9 cellular contexts compared by ENCODE assay signal in genomic region chr7:5827755-5828154, GRCh38. TPM values are rescaled to one million over a fixed set of nuclear protein-coding genes. Genes with fewer than 3 reads are reported as not detected.
A peak's percentile ranks its signal among the peaks of the same experiment; 100 is the strongest.
DNase-seq lines count a peak whose midpoint lies in the region; ATAC-seq lines count a peak whose summit lies in the region.
"Had no signal": no experiment of that assay in that cellular context is flagged by ENCODE, and none has a peak within 500 bp of the region (broad histone marks: within the 10 kb centered on the region; RNA-seq: fewer than 3 reads in every experiment).

No MANE protein-coding gene starts in this region.

- no peaks in the 10 kb centered on the region for H3K27me3 Mint-ChIP-seq in activated naive CD8-positive, alpha-beta T cell
- H3K27me3 Mint-ChIP-seq: activated B cell treated with CpG ODN at 0.5 μM for 24 hours had no signal

- H3K9me3 Mint-ChIP-seq in activated naive CD8-positive, alpha-beta T cell (ENCODE audit: low read depth): no peaks in the 10 kb centered on the region
- H3K9me3 Mint-ChIP-seq: activated B cell treated with CpG ODN at 0.5 μM for 24 hours had no signal

- H3K4me1 Mint-ChIP-seq in activated naive CD8-positive, alpha-beta T cell (ENCODE audit: low read depth): peaks cover 36% of the 10 kb centered on the region

- no peak for ATAC-seq in HG03135 (IDR thresholded peaks at IDR 0.05; ENCODE audit: unreplicated experiment)

- H3K4me3 Mint-ChIP-seq in activated naive CD8-positive, alpha-beta T cell: no peak overlapping the region
- H3K4me3 Mint-ChIP-seq: activated B cell treated with CpG ODN at 0.5 μM for 24 hours had no signal

- H3K36me3 Mint-ChIP-seq in activated naive CD8-positive, alpha-beta T cell: peaks cover 4% of the 10 kb centered on the region

- H3K27ac Mint-ChIP-seq in activated naive CD8-positive, alpha-beta T cell: peak overlapping the region; percentile 46
- H3K27ac Mint-ChIP-seq: activated B cell treated with CpG ODN at 0.5 μM for 24 hours had no signal

- DNase-seq in NCI-H1105 (lab: John Stamatoyannopoulos, UW) (peak; percentile 2), NCI-H1105 treated with DMSO at 0.1 percent for 48 hours (lab: John Stamatoyannopoulos, UW) (no peak), NCI-H69 (lab: John Stamatoyannopoulos, UW) (peak; percentile 53), lung microvascular endothelial cell (ENCODE audit: low read depth in 2 of 2) (peak; percentile 20 to 50), cerebellum (ENCODE audit: low spot score) (no peak), NCI-H446 treated with DMSO at 0.1 percent for 48 hours (lab: John Stamatoyannopoulos, UW) (no peak)
- DNase-seq: activated B cell treated with CpG ODN at 0.5 μM for 24 hours had no signal

RNA-seq across cellular contexts. Expression of gene RNF216, which starts 46.3 kb away (rescaled TPM):
- total RNA-seq in lung microvascular endothelial cell (16.1 and 23.0 TPM in 2 replicates), cerebellum (36.1 TPM)

RNA-seq across cellular contexts. Expression of gene OCM, which starts 52.8 kb away (rescaled TPM):
- total RNA-seq in lung microvascular endothelial cell (not detected in 2 replicates), cerebellum (not detected)
- total RNA-seq: activated B cell treated with CpG ODN at 0.5 μM for 24 hours had no signal

Comparison
In these comparisons a context has a peak if more than half of its experiments do, and no peak if none do; other contexts are left out.
1. DNase-seq: peak in NCI-H1105 (single experiment), NCI-H69 (single experiment) and lung microvascular endothelial cell (2 of 2); none in NCI-H1105 treated with DMSO at 0.1 percent for 48 hours (single experiment), cerebellum (single experiment) and NCI-H446 treated with DMSO at 0.1 percent for 48 hours (single experiment).